Comparison of ENCODE assay signal across 20 cellular contexts in genomic region chr2:113076917-113077669, GRCh38. TPM values are rescaled to one million over a fixed set of nuclear protein-coding genes. Genes with fewer than 3 reads are reported as not detected.
"Had no signal": no experiment of that assay in that cellular context is flagged by ENCODE, and none has a peak within 500 bp of the region (broad histone marks: within the 10 kb centered on the region; RNA-seq: fewer than 3 reads in every experiment).

No MANE protein-coding gene starts in this region.

- H3K9me3 Mint-ChIP-seq: activated naive CD4-positive, alpha-beta T cell treated with anti-CD3 and anti-CD28 coated beads, Interleukin-2, amount 50 U/mL, for 72 hours; activated T-cell treated with anti-CD3 and anti-CD28 coated beads, Interleukin-2, amount 50 U/mL, for 24 hours; naive B cell; neural progenitor cell had no signal

- H3K9me3 ChIP-seq: colonic mucosa, ovary, spleen, thyroid gland had no signal

- H3K27ac Mint-ChIP-seq: activated naive CD4-positive, alpha-beta T cell treated with anti-CD3 and anti-CD28 coated beads, Interleukin-2, amount 50 U/mL, for 72 hours; activated T-cell treated with anti-CD3 and anti-CD28 coated beads, Interleukin-2, amount 50 U/mL, for 24 hours; neural progenitor cell had no signal

- H3K4me3 ChIP-seq: colonic mucosa, lung, neural progenitor cell, ovary, spleen, thyroid gland had no signal

- H3K36me3 ChIP-seq: colonic mucosa, neural progenitor cell, ovary, spleen, thyroid gland had no signal

- H3K36me3 Mint-ChIP-seq: activated naive CD4-positive, alpha-beta T cell treated with anti-CD3 and anti-CD28 coated beads, Interleukin-2, amount 50 U/mL, for 72 hours; naive B cell; neural progenitor cell had no signal

- H3K27me3 ChIP-seq: colonic mucosa, ovary, thyroid gland had no signal

- H3K4me3 Mint-ChIP-seq: activated T-cell treated with anti-CD3 and anti-CD28 coated beads, Interleukin-2, amount 50 U/mL, for 24 hours; naive B cell; neural progenitor cell had no signal

- H3K27ac ChIP-seq: neural progenitor cell, ovary, spleen had no signal

- H3K4me1 ChIP-seq: colonic mucosa, neural progenitor cell, spleen had no signal

- H3K27me3 Mint-ChIP-seq: activated T-cell treated with anti-CD3 and anti-CD28 coated beads, Interleukin-2, amount 50 U/mL, for 24 hours had no signal

- H3K4me1 Mint-ChIP-seq: naive B cell, neural progenitor cell had no signal

- ATAC-seq: activated naive CD4-positive, alpha-beta T cell treated with anti-CD3 and anti-CD28 coated beads, Interleukin-2, amount 50 U/mL, for 72 hours; sciatic nerve had no signal

- DNase-seq: activated CD4-positive, alpha-beta T cell treated with anti-CD3 and anti-CD28 coated beads for 1 hour; activated CD4-positive, alpha-beta T cell treated with anti-CD3 and anti-CD28 coated beads, Interleukin-2, amount 50 U/mL, for 4 hours; activated effector memory CD4-positive, alpha-beta T cell treated with Interleukin-2 at 50 U/mL for 16 hours; activated T-cell treated with anti-CD3 and anti-CD28 coated beads, Interleukin-2, amount 50 U/mL, for 24 hours; central memory CD4-positive, alpha-beta T cell; colonic mucosa; foreskin melanocyte; head of caudate nucleus; left cardiac atrium; naive B cell; ovary; spleen; stimulated activated CD4-positive, alpha-beta T cell treated with anti-CD3 and anti-CD28 coated beads, Interleukin-1b, Interleukin-23, amount 100 ng/mL, for 48 hours; T-helper 1 cell; T1000 had no signal

RNA-seq across cellular contexts. Expression of gene IL1F10, which starts 9.3 kb away (rescaled TPM):
- total RNA-seq: activated naive CD4-positive, alpha-beta T cell treated with anti-CD3 and anti-CD28 coated beads, Interleukin-2, amount 50 U/mL, for 72 hours; colonic mucosa; left cardiac atrium; lung; ovary; sciatic nerve; spleen; thyroid gland had no signal
- polyA plus RNA-seq: lung, ovary, spleen had no signal

RNA-seq across cellular contexts. Expression of gene IL36RN, which starts 18.1 kb away (rescaled TPM):
- total RNA-seq: activated naive CD4-positive, alpha-beta T cell treated with anti-CD3 and anti-CD28 coated beads, Interleukin-2, amount 50 U/mL, for 72 hours; colonic mucosa; left cardiac atrium; ovary; sciatic nerve; spleen; thyroid gland had no signal
- polyA plus RNA-seq: ovary, spleen had no signal

RNA-seq across cellular contexts. Expression of gene IL36B, which starts 24.4 kb away (rescaled TPM):
- total RNA-seq: activated naive CD4-positive, alpha-beta T cell treated with anti-CD3 and anti-CD28 coated beads, Interleukin-2, amount 50 U/mL, for 72 hours; colonic mucosa; left cardiac atrium; lung; ovary; sciatic nerve; spleen; thyroid gland had no signal
- polyA plus RNA-seq: ovary, spleen had no signal
